ENCODE assay signal across 8 cellular contexts in the genomic region with DNA sequence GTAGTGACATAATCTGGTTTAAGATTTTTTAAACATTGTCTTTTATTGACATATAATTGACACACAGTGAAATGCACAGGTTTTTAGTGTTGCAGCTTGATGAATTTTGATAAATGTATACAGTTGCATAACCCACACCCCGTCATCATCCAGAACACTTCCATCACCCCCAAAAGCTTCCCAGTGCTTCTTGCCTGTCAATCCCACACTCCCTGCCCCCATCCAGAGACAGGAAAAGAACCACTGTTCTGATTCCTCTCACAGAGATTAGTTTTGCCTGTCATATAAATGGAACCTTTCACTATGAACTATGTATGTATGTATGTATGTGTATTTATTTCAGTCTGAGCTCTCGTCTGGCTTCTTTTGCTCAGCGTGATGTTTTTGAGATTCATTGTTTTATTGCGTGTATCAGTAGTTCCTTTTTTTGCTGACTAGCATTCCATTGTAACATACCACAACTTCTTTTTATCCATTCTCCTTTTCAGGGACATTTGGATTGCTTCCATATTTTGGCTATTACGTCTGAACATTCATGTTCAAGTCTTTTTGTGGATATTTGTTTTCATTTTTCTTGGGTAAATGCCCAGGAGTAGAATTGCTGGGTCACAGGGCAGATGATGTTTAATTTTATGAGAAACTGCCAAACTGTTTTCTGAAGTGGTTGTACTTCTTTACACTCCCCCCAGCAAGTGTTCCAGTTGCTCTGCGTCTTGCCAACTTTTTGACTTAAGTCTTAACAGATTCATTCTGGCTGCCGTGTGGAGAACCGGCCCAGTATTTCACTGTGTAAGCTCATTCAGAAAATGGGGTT. TPM values are rescaled to one million over a fixed set of nuclear protein-coding genes. Genes with fewer than 3 reads are reported as not detected.
DNase-seq lines count a peak whose midpoint lies in the region; ATAC-seq lines count a peak whose summit lies in the region.

No MANE protein-coding gene starts in this region.

- DNase-seq in activated CD4-positive, alpha-beta T cell treated with anti-CD3 and anti-CD28 coated beads, Interleukin-2, amount 10 ng/mL, durations not matched to agents 7 days and 5 days = no peak
- DNase-seq in activated CD4-positive, alpha-beta T cell treated with anti-CD3 and anti-CD28 coated beads, Interleukin-2, amount 50 U/mL, for 1 hour = no peak
- DNase-seq in activated T-helper 1 cell treated with anti-CD3 and anti-CD28 coated beads, Interleukin-12 subunit alpha, Interleukin-12 subunit beta, Interleukin-2, Interleukin-4 antibody, amounts not matched to agents 30 ng/mL and 10 ng/mL and 1 ng/mL, durations not matched to agents 14 hours and 24 hours and 36 hours (ENCODE audit: low spot score) = no peak
- peak in 30 of 42 donors; percentile 21 to 85 (median 53) for DNase-seq in head of caudate nucleus
- DNase-seq in stimulated activated naive CD8-positive, alpha-beta T cell treated with anti-CD3 and anti-CD28 coated beads, Interleukin-15, amount 100 ng/mL, for 72 hours = no peak
- no peak for DNase-seq in pons (ENCODE audit: low spot score)

- POLR2A ChIA-PET in activated CD4-positive, alpha-beta T cell treated with anti-CD3 and anti-CD28 coated beads, Interleukin-2, amount 10 ng/mL, durations not matched to agents 7 days and 5 days (lab: Charles Lee) = interaction anchor here (0.6 kb wide), 2 partner anchors 10 to 18 kb away, joined by 3 to 5 read pairs; no protein-coding TSS in a partner anchor

- H3K4me3 Mint-ChIP-seq in activated CD4-positive, alpha-beta T cell treated with anti-CD3 and anti-CD28 coated beads, Interleukin-2, amount 10 ng/mL, durations not matched to agents 7 days and 5 days = peak overlapping the region; percentile 53
- H3K4me3 Mint-ChIP-seq in activated T-helper 1 cell treated with anti-CD3 and anti-CD28 coated beads, Interleukin-12 subunit alpha, Interleukin-12 subunit beta, Interleukin-2, Interleukin-4 antibody, amounts not matched to agents 30 ng/mL and 10 ng/mL and 1 ng/mL, durations not matched to agents 14 hours and 24 hours and 36 hours = peak overlapping the region; percentile 33
- peak overlapping the region; percentile 60 to 76 for H3K4me3 Mint-ChIP-seq in stimulated activated naive CD8-positive, alpha-beta T cell treated with anti-CD3 and anti-CD28 coated beads, Interleukin-15, amount 100 ng/mL, for 72 hours

- peaks cover 91% of the 10 kb centered on the region for H3K4me1 Mint-ChIP-seq in activated CD4-positive, alpha-beta T cell treated with anti-CD3 and anti-CD28 coated beads, Interleukin-2, amount 10 ng/mL, durations not matched to agents 7 days and 5 days
- H3K4me1 Mint-ChIP-seq in activated T-helper 1 cell treated with anti-CD3 and anti-CD28 coated beads, Interleukin-12 subunit alpha, Interleukin-12 subunit beta, Interleukin-2, Interleukin-4 antibody, amounts not matched to agents 30 ng/mL and 10 ng/mL and 1 ng/mL, durations not matched to agents 14 hours and 24 hours and 36 hours (ENCODE audit: low read depth) = peaks cover 65% of the 10 kb centered on the region
- peaks cover 77% of the 10 kb centered on the region for H3K4me1 Mint-ChIP-seq in stimulated activated naive CD8-positive, alpha-beta T cell treated with anti-CD3 and anti-CD28 coated beads, Interleukin-15, amount 100 ng/mL, for 72 hours

- ATAC-seq in stimulated activated naive CD8-positive, alpha-beta T cell treated with anti-CD3 and anti-CD28 coated beads, Interleukin-15, amount 100 ng/mL, for 72 hours = no peak
- ATAC-seq in GM18502 (IDR thresholded peaks at IDR 0.05; ENCODE audit: poor library complexity, unreplicated experiment) (no peak), GM21515 (IDR thresholded peaks at IDR 0.05; ENCODE audit: unreplicated experiment) (no peak)

- intact Hi-C loops in activated T-helper 1 cell treated with anti-CD3 and anti-CD28 coated beads, Interleukin-12 subunit alpha, Interleukin-12 subunit beta, Interleukin-2, Interleukin-4 antibody, amounts not matched to agents 30 ng/mL and 10 ng/mL and 1 ng/mL, durations not matched to agents 14 hours and 24 hours and 36 hours (cut with micrococcal nuclease) = no loop called here
- intact Hi-C loops in head of caudate nucleus (cut with DNase I) = no loop called here

- CTCF ChIA-PET in activated CD4-positive, alpha-beta T cell treated with anti-CD3 and anti-CD28 coated beads, Interleukin-2, amount 10 ng/mL, durations not matched to agents 7 days and 5 days (lab: Charles Lee) = interaction anchor here (0.7 to 1.1 kb wide), 2 partner anchors 18 to 102 kb away, joined by 3 read pairs; no protein-coding TSS in a partner anchor

- peaks cover 5% of the 10 kb centered on the region for H3K9me3 Mint-ChIP-seq in activated CD4-positive, alpha-beta T cell treated with anti-CD3 and anti-CD28 coated beads, Interleukin-2, amount 10 ng/mL, durations not matched to agents 7 days and 5 days
- no peaks in the 10 kb centered on the region for H3K9me3 Mint-ChIP-seq in activated T-helper 1 cell treated with anti-CD3 and anti-CD28 coated beads, Interleukin-12 subunit alpha, Interleukin-12 subunit beta, Interleukin-2, Interleukin-4 antibody, amounts not matched to agents 30 ng/mL and 10 ng/mL and 1 ng/mL, durations not matched to agents 14 hours and 24 hours and 36 hours
- no peaks in the 10 kb centered on the region for H3K9me3 Mint-ChIP-seq in stimulated activated naive CD8-positive, alpha-beta T cell treated with anti-CD3 and anti-CD28 coated beads, Interleukin-15, amount 100 ng/mL, for 72 hours

- no peaks in the 10 kb centered on the region for H3K27me3 Mint-ChIP-seq in activated CD4-positive, alpha-beta T cell treated with anti-CD3 and anti-CD28 coated beads, Interleukin-2, amount 10 ng/mL, durations not matched to agents 7 days and 5 days
- H3K27me3 Mint-ChIP-seq in activated T-helper 1 cell treated with anti-CD3 and anti-CD28 coated beads, Interleukin-12 subunit alpha, Interleukin-12 subunit beta, Interleukin-2, Interleukin-4 antibody, amounts not matched to agents 30 ng/mL and 10 ng/mL and 1 ng/mL, durations not matched to agents 14 hours and 24 hours and 36 hours (ENCODE audit: insufficient read depth) = no peaks in the 10 kb centered on the region
- H3K27me3 Mint-ChIP-seq in stimulated activated naive CD8-positive, alpha-beta T cell treated with anti-CD3 and anti-CD28 coated beads, Interleukin-15, amount 100 ng/mL, for 72 hours = no peaks in the 10 kb centered on the region

- peak overlapping the region; percentile 89 for H3K27ac Mint-ChIP-seq in activated CD4-positive, alpha-beta T cell treated with anti-CD3 and anti-CD28 coated beads, Interleukin-2, amount 10 ng/mL, durations not matched to agents 7 days and 5 days
- H3K27ac Mint-ChIP-seq in activated T-helper 1 cell treated with anti-CD3 and anti-CD28 coated beads, Interleukin-12 subunit alpha, Interleukin-12 subunit beta, Interleukin-2, Interleukin-4 antibody, amounts not matched to agents 30 ng/mL and 10 ng/mL and 1 ng/mL, durations not matched to agents 14 hours and 24 hours and 36 hours = peak overlapping the region; percentile 65
- H3K27ac Mint-ChIP-seq in stimulated activated naive CD8-positive, alpha-beta T cell treated with anti-CD3 and anti-CD28 coated beads, Interleukin-15, amount 100 ng/mL, for 72 hours = peak overlapping the region; percentile 75 to 97

- peaks cover 90% of the 10 kb centered on the region for H3K36me3 Mint-ChIP-seq in activated CD4-positive, alpha-beta T cell treated with anti-CD3 and anti-CD28 coated beads, Interleukin-2, amount 10 ng/mL, durations not matched to agents 7 days and 5 days (ENCODE audit: low read depth)
- peaks cover 52% of the 10 kb centered on the region for H3K36me3 Mint-ChIP-seq in activated T-helper 1 cell treated with anti-CD3 and anti-CD28 coated beads, Interleukin-12 subunit alpha, Interleukin-12 subunit beta, Interleukin-2, Interleukin-4 antibody, amounts not matched to agents 30 ng/mL and 10 ng/mL and 1 ng/mL, durations not matched to agents 14 hours and 24 hours and 36 hours (ENCODE audit: low read depth)

RNA-seq across cellular contexts. Expression of gene UBIAD1, which starts 8.7 kb away (rescaled TPM):
- total RNA-seq in activated CD4-positive, alpha-beta T cell treated with anti-CD3 and anti-CD28 coated beads, Interleukin-2, amount 10 ng/mL, durations not matched to agents 7 days and 5 days = 10 to 100 TPM; 53.7 to 59.1 TPM
- 30.5 and 33.1 TPM in 2 replicates for total RNA-seq in activated T-helper 1 cell treated with anti-CD3 and anti-CD28 coated beads, Interleukin-12 subunit alpha, Interleukin-12 subunit beta, Interleukin-2, Interleukin-4 antibody, amounts not matched to agents 30 ng/mL and 10 ng/mL and 1 ng/mL, durations not matched to agents 14 hours and 24 hours and 36 hours

RNA-seq across cellular contexts. Expression of gene MTOR, which starts 19.4 kb away (rescaled TPM):
- 10 to 100 TPM; 49.2 to 57.2 TPM for total RNA-seq in activated CD4-positive, alpha-beta T cell treated with anti-CD3 and anti-CD28 coated beads, Interleukin-2, amount 10 ng/mL, durations not matched to agents 7 days and 5 days
- total RNA-seq in activated T-helper 1 cell treated with anti-CD3 and anti-CD28 coated beads, Interleukin-12 subunit alpha, Interleukin-12 subunit beta, Interleukin-2, Interleukin-4 antibody, amounts not matched to agents 30 ng/mL and 10 ng/mL and 1 ng/mL, durations not matched to agents 14 hours and 24 hours and 36 hours = 48.7 and 49.4 TPM in 2 replicates

Comparison
In these comparisons a context has a peak if more than half of its experiments do, and no peak if none do; other contexts are left out.
1. DNase-seq: peak in head of caudate nucleus (30 of 42); none in activated CD4-positive, alpha-beta T cell treated with anti-CD3 and anti-CD28 coated beads, Interleukin-2, amount 10 ng/mL, durations not matched to agents 7 days and 5 days (single experiment), activated CD4-positive, alpha-beta T cell treated with anti-CD3 and anti-CD28 coated beads, Interleukin-2, amount 50 U/mL, for 1 hour (single experiment), activated T-helper 1 cell treated with anti-CD3 and anti-CD28 coated beads, Interleukin-12 subunit alpha, Interleukin-12 subunit beta, Interleukin-2, Interleukin-4 antibody, amounts not matched to agents 30 ng/mL and 10 ng/mL and 1 ng/mL, durations not matched to agents 14 hours and 24 hours and 36 hours (single experiment), stimulated activated naive CD8-positive, alpha-beta T cell treated with anti-CD3 and anti-CD28 coated beads, Interleukin-15, amount 100 ng/mL, for 72 hours (0 of 2) and pons (single experiment).
2. Peak in every context shown above with its lines, with median percentiles within 50 percentile points of each other: H3K27ac Mint-ChIP-seq and H3K4me3 Mint-ChIP-seq.